ENCODE assay signal across 9 cellular contexts in genomic region chr19:17236414-17236716, GRCh38. TPM values are rescaled to one million over a fixed set of nuclear protein-coding genes. Genes with fewer than 3 reads are reported as not detected.
DNase-seq lines count a peak whose midpoint lies in the region; TF ChIP-seq lines count a peak whose summit lies in the region.
"Had no signal": no experiment of that assay in that cellular context is flagged by ENCODE, and none has a peak within 500 bp of the region (broad histone marks: within the 10 kb centered on the region; RNA-seq: fewer than 3 reads in every experiment).

No MANE protein-coding gene starts in this region.

- H3K4me3 Mint-ChIP-seq in chondrocyte (ENCODE audit: unreplicated experiment) = peak overlapping the region; percentile 44
- peak overlapping the region; percentile 57 for H3K4me3 Mint-ChIP-seq in neural crest cell

- no peaks in the 10 kb centered on the region for H3K9me3 ChIP-seq in BLaER1 treated with 17β-estradiol and CSF1 and Interleukin-3, amounts not matched to agents 10 nM and 100 nM (replicated peaks in 1 of 11)
- H3K9me3 ChIP-seq in HUES6 (ENCODE audit: control insufficient read depth, insufficient read depth, low read depth, low read length) = no peaks in the 10 kb centered on the region

- peaks cover 23 to 47% (median 28%) of the 10 kb centered on the region in 10 experiments for H3K4me1 ChIP-seq in BLaER1 treated with 17β-estradiol and CSF1 and Interleukin-3, amounts not matched to agents 10 nM and 100 nM
- peaks cover 18% of the 10 kb centered on the region for H3K4me1 ChIP-seq in HUES6 (ENCODE audit: control insufficient read depth, insufficient read depth, low read length)

- peaks cover 13 to 60% (median 36%) of the 10 kb centered on the region in 11 experiments; a peak in 20 of 22 replicates for H4K20me1 ChIP-seq in BLaER1 treated with 17β-estradiol and CSF1 and Interleukin-3, amounts not matched to agents 10 nM and 100 nM

- H3K36me3 Mint-ChIP-seq in chondrocyte (ENCODE audit: low read depth) = peaks cover 8% of the 10 kb centered on the region
- no peaks in the 10 kb centered on the region for H3K36me3 Mint-ChIP-seq in neural crest cell (ENCODE audit: low read depth)

- H3K27me3 Mint-ChIP-seq in chondrocyte (ENCODE audit: low read depth) = no peaks in the 10 kb centered on the region
- no peaks in the 10 kb centered on the region for H3K27me3 Mint-ChIP-seq in neural crest cell (ENCODE audit: low read depth)

- peaks cover 25 to 67% (median 58%) of the 10 kb centered on the region in 11 experiments for H3K36me3 ChIP-seq in BLaER1 treated with 17β-estradiol and CSF1 and Interleukin-3, amounts not matched to agents 10 nM and 100 nM
- peaks cover 61% of the 10 kb centered on the region for H3K36me3 ChIP-seq in HUES6 (ENCODE audit: control insufficient read depth, insufficient read depth, low read length)

- no peak for TF ChIP-seq CTCF in chondrocyte (IDR thresholded peaks at IDR 0.05)
- TF ChIP-seq CTCF in neural crest cell (conservative IDR thresholded peaks at IDR 0.05) = no peak

- DNase-seq in chondrocyte (ENCODE audit: low spot score) = no peak
- DNase-seq in neural crest cell (ENCODE audit: low read depth, low spot score) = no peak
- no peak for DNase-seq in NCI-H226
- DNase-seq in stimulated activated CD4-positive, alpha-beta T cell treated with anti-CD3 and anti-CD28 coated beads, Interleukin-12 subunit alpha, Interleukin-12 subunit beta, amount 100 ng/mL, for 4 hours = no peak
- DNase-seq in activated gamma-delta T cell (lab: John Stamatoyannopoulos, UW) = no peak
- DNase-seq in SKM-1 (lab: John Stamatoyannopoulos, UW; ENCODE audit: unreplicated experiment) = no peak
- DNase-seq: NCI-H526 treated with DMSO at 0.1 percent for 48 hours had no signal

- H3K27ac ChIP-seq in BLaER1 treated with 17β-estradiol and CSF1 and Interleukin-3, amounts not matched to agents 10 nM and 100 nM = no peak overlapping the region
- H3K27ac ChIP-seq in HUES6 (ENCODE audit: low read depth, low read length) = peak overlapping the region; percentile 18

- H3K4me1 Mint-ChIP-seq in chondrocyte (ENCODE audit: low read depth) (peaks cover 9% of the 10 kb centered on the region), neural crest cell (peaks cover 22% of the 10 kb centered on the region)

- H3K9me3 Mint-ChIP-seq in chondrocyte (ENCODE audit: low read depth) (no peaks in the 10 kb centered on the region), neural crest cell (no peaks in the 10 kb centered on the region)

- H3K27ac Mint-ChIP-seq in chondrocyte (ENCODE audit: unreplicated experiment) (no peak overlapping the region), neural crest cell (ENCODE audit: unreplicated experiment) (no peak overlapping the region)

- 0 out of 22 replicates have a peak overlapping the region, but pooled peaks of 2 of the 11 experiments have one; percentile 4 to 23 for H3K9ac ChIP-seq in BLaER1 treated with 17β-estradiol and CSF1 and Interleukin-3, amounts not matched to agents 10 nM and 100 nM
- H3K9ac ChIP-seq in HUES6 (ENCODE audit: low read length) = no peak overlapping the region

- peak overlapping the region; percentile 41 to 86 (median 54) for H3K4me2 ChIP-seq in BLaER1 treated with 17β-estradiol and CSF1 and Interleukin-3, amounts not matched to agents 10 nM and 100 nM

- no peaks in the 10 kb centered on the region for H3K27me3 ChIP-seq in BLaER1 treated with 17β-estradiol and CSF1 and Interleukin-3, amounts not matched to agents 10 nM and 100 nM
- no peaks in the 10 kb centered on the region for H3K27me3 ChIP-seq in HUES6 (ENCODE audit: control insufficient read depth, insufficient read depth, low read length)

- peak overlapping the region in 2 of 10 experiments; percentile 48 to 52; a peak in 3 of 20 replicates for H3K4me3 ChIP-seq in BLaER1 treated with 17β-estradiol and CSF1 and Interleukin-3, amounts not matched to agents 10 nM and 100 nM
- peak overlapping the region; percentile 34; the same call in 1 of the 2 replicates for H3K4me3 ChIP-seq in HUES6 (ENCODE audit: low read depth, low read length)

RNA-seq across cellular contexts. Expression of gene NR2F6, which starts 9.4 kb away (rescaled TPM):
- total RNA-seq in chondrocyte = 31.9 to 45.0 TPM (median 43.7 TPM) in 3 replicates
- total RNA-seq in neural crest cell = 52.8 and 57.6 TPM in 2 replicates

RNA-seq across cellular contexts. Expression of gene OCEL1, which starts 10.3 kb away (rescaled TPM):
- 21.1 to 23.8 TPM (median 22.3 TPM) in 3 replicates for total RNA-seq in chondrocyte
- 10.4 and 12.0 TPM in 2 replicates for total RNA-seq in neural crest cell

RNA-seq across cellular contexts. Expression of gene USE1, which starts 21.2 kb away (rescaled TPM):
- total RNA-seq in chondrocyte = 27.3 to 31.7 TPM (median 29.9 TPM) in 3 replicates
- total RNA-seq in neural crest cell = 15.7 and 17.6 TPM in 2 replicates

RNA-seq across cellular contexts. Expression of gene USHBP1, which starts 28.2 kb away (rescaled TPM):
- total RNA-seq in chondrocyte (not detected in 3 replicates), neural crest cell (0.23 and 0.57 TPM in 2 replicates)

RNA-seq across cellular contexts. Expression of gene BABAM1, which starts 30.9 kb away (rescaled TPM):
- total RNA-seq in chondrocyte = 83.3 to 100 TPM (median 91.2 TPM) in 3 replicates
- total RNA-seq in neural crest cell = 79.1 and 89.3 TPM in 2 replicates
